In the genomic region with DNA sequence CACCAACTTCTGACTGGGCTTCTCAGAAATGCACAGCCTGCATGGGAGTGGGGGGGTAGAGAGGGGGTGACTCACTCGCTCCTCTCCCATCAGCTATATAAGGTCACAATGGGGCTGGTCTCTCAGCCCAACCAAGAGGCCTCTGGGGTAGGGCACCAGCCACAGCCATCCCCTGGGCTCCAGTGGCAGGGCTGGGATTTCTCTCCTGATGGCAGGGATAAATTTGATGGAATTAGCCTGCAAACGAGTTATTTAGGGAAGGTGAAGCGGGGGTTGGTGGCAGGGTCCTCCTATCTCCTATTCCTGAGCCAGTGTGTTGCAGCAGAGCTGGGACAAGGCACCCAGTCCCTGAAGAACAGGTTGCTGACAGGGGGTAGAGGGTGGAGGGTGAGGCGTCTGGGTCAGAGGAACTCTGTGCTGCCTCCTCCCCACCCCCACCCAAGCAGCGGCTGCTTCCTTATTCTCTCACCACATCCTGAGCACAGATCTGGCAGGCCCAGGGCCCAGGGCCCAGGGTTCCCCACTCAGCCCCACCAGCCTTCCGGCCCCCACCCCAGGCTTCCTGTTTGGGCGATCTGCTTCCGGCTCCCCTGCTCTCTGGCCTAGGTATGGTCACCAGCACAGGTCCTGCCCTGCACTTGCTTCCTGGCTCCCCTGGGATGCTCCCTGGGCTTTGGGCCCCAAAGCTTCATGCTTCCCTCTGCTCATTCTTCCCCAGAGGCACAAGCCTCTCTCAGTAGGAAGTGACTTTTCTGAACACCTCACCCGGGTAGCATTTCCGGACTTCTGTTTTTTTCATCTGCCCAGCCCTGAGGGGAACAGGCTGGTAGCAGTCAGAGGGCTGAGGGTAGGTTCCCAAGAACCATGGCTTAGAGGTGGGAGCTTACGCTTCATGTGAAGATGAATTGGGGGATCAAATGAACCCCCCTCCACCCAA, we compare ENCODE assay signal across 1 cellular context.
A peak's percentile ranks its signal among the peaks of the same experiment; 100 is the strongest.
TF ChIP-seq lines count a peak whose summit lies in the region.

No MANE protein-coding gene starts in this region.

TF ChIP-seq in K562, 482 proteins besides CTCF, POLR2A, EP300 and RAD21 (continued from another document and continues in another):
- TF ChIP-seq, protein P1, sequence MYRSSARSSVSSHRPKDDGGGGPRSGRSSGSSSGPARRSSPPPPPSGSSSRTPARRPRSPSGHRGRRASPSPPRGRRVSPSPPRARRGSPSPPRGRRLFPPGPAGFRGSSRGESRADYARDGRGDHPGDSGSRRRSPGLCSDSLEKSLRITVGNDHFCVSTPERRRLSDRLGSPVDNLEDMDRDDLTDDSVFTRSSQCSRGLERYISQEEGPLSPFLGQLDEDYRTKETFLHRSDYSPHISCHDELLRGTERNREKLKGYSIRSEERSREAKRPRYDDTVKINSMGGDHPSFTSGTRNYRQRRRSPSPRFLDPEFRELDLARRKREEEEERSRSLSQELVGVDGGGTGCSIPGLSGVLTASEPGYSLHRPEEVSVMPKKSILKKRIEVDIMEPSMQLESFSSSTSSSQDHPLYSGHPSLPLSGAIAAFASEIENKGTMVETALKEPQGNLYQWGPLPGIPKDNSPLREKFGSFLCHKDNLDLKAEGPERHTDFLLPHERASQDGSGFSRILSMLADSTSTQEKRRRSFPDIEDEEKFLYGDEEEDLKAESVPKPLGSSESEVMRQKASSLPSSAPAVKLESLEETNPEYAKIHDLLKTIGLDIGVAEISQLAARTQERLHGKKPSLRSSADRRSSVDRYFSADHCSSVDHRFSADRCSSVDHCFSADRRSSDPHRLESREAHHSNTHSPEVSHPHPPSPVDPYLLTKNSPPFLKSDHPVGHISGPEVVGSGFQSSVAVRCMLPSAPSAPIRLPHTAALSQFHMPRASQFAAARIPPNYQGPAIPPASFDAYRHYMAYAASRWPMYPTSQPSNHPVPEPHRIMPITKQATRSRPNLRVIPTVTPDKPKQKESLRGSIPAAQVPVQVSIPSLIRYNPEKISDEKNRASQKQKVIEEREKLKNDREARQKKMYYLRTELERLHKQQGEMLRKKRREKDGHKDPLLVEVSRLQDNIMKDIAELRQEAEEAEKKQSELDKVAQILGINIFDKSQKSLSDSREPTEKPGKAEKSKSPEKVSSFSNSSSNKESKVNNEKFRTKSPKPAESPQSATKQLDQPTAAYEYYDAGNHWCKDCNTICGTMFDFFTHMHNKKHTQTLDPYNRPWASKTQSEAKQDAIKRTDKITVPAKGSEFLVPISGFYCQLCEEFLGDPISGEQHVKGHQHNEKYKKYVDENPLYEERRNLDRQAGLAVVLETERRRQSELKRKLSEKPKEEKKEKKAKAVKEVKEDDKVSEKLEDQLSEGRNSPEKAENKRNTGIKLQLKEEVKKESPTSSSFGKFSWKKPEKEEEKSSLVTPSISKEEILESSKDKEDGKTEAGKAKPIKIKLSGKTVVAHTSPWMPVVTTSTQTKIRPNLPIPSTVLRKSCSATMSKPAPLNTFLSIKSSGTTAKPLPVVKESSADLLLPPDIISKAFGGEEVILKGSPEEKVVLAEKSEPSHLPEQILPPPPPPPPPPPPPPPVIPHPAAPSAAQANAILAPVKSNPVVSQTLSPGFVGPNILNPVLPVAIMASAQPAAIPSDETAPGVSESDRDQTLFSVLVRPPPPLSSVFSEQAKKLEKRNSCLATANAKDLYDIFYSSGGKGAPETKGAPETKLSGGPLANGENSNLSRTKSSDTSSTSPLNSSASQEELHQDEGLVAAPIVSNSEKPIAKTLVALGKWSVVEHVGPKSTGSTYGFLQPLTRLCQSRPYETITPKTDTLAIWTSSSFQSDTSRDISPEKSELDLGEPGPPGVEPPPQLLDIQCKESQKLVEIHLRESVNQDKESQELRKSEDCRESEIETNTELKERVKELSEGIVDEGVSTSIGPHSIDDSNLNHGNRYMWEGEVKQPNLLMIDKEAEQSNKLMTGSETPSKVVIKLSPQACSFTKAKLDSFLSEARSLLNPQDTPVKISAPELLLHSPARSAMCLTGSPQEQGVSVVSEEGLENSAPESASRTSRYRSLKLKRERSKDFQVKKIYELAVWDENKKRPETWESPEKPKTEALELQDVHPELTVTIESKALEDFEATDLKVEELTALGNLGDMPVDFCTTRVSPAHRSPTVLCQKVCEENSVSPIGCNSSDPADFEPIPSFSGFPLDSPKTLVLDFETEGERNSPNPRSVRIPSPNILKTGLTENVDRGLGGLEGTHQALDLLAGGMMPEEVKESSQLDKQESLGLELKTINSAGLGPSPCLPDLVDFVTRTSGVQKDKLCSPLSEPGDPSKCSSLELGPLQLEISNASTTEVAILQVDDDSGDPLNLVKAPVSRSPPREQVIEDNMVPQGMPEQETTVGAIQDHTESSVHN (IDR thresholded peaks at IDR 0.05; ENCODE audit: borderline replicate concordance in 1 of 2, low read depth in 1 of 2): 0 out of 4 replicates have a peak, but pooled peaks of 1 of the 2 experiments have one; percentile 18
- TF ChIP-seq NCOA4 (IDR thresholded peaks at IDR 0.05; ENCODE audit: partially characterized antibody): no peak
- TF ChIP-seq, protein P2, sequence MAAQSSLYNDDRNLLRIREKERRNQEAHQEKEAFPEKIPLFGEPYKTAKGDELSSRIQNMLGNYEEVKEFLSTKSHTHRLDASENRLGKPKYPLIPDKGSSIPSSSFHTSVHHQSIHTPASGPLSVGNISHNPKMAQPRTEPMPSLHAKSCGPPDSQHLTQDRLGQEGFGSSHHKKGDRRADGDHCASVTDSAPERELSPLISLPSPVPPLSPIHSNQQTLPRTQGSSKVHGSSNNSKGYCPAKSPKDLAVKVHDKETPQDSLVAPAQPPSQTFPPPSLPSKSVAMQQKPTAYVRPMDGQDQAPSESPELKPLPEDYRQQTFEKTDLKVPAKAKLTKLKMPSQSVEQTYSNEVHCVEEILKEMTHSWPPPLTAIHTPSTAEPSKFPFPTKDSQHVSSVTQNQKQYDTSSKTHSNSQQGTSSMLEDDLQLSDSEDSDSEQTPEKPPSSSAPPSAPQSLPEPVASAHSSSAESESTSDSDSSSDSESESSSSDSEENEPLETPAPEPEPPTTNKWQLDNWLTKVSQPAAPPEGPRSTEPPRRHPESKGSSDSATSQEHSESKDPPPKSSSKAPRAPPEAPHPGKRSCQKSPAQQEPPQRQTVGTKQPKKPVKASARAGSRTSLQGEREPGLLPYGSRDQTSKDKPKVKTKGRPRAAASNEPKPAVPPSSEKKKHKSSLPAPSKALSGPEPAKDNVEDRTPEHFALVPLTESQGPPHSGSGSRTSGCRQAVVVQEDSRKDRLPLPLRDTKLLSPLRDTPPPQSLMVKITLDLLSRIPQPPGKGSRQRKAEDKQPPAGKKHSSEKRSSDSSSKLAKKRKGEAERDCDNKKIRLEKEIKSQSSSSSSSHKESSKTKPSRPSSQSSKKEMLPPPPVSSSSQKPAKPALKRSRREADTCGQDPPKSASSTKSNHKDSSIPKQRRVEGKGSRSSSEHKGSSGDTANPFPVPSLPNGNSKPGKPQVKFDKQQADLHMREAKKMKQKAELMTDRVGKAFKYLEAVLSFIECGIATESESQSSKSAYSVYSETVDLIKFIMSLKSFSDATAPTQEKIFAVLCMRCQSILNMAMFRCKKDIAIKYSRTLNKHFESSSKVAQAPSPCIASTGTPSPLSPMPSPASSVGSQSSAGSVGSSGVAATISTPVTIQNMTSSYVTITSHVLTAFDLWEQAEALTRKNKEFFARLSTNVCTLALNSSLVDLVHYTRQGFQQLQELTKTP (IDR thresholded peaks at IDR 0.05; ENCODE audit: low read depth in 1 of 2, partially characterized antibody in 2 of 2): peak; percentile 37 to 88
- no peak; the same call in 1 of the 2 replicates for TF ChIP-seq OTX1 (CRISPR knock-in tag; IDR thresholded peaks at IDR 0.05)
- TF ChIP-seq, protein P3, sequence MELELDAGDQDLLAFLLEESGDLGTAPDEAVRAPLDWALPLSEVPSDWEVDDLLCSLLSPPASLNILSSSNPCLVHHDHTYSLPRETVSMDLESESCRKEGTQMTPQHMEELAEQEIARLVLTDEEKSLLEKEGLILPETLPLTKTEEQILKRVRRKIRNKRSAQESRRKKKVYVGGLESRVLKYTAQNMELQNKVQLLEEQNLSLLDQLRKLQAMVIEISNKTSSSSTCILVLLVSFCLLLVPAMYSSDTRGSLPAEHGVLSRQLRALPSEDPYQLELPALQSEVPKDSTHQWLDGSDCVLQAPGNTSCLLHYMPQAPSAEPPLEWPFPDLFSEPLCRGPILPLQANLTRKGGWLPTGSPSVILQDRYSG (tag; conservative IDR thresholded peaks at IDR 0.05; ENCODE audit: low read depth): no peak
- peak; percentile 95 for TF ChIP-seq JUN (IDR thresholded peaks at IDR 0.05; ENCODE audit: borderline replicate concordance, low read depth, low read length)
- TF ChIP-seq JUN (CRISPR knock-in tag; IDR thresholded peaks at IDR 0.05; ENCODE audit: borderline replicate concordance): 0 out of 2 replicates have a peak, but pooled peaks have one; percentile 37
- TF ChIP-seq CEBPG (CRISPR knock-in tag; IDR thresholded peaks at IDR 0.05): no peak
- TF ChIP-seq CEBPG (tag; conservative IDR thresholded peaks at IDR 0.05 in 1 of 2, IDR thresholded peaks at IDR 0.05 in 1 of 2): no peak
- TF ChIP-seq ELF2 (CRISPR knock-in tag; IDR thresholded peaks at IDR 0.05): peak; percentile 81
- TF ChIP-seq ZNF507 (tag; conservative IDR thresholded peaks at IDR 0.05): no peak
- peak; percentile 89 for TF ChIP-seq GTF2E2 (tag; IDR thresholded peaks at IDR 0.05)
- TF ChIP-seq GABPB2 (CRISPR knock-in tag; conservative IDR thresholded peaks at IDR 0.05): no peak
- TF ChIP-seq, protein P4, sequence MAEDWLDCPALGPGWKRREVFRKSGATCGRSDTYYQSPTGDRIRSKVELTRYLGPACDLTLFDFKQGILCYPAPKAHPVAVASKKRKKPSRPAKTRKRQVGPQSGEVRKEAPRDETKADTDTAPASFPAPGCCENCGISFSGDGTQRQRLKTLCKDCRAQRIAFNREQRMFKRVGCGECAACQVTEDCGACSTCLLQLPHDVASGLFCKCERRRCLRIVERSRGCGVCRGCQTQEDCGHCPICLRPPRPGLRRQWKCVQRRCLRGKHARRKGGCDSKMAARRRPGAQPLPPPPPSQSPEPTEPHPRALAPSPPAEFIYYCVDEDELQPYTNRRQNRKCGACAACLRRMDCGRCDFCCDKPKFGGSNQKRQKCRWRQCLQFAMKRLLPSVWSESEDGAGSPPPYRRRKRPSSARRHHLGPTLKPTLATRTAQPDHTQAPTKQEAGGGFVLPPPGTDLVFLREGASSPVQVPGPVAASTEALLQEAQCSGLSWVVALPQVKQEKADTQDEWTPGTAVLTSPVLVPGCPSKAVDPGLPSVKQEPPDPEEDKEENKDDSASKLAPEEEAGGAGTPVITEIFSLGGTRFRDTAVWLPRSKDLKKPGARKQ (CRISPR knock-in tag; IDR thresholded peaks at IDR 0.05): no peak
- peak; percentile 55 for TF ChIP-seq HCFC1 (IDR thresholded peaks at IDR 0.05; ENCODE audit: low read depth, low read length)
- TF ChIP-seq, protein P5, sequence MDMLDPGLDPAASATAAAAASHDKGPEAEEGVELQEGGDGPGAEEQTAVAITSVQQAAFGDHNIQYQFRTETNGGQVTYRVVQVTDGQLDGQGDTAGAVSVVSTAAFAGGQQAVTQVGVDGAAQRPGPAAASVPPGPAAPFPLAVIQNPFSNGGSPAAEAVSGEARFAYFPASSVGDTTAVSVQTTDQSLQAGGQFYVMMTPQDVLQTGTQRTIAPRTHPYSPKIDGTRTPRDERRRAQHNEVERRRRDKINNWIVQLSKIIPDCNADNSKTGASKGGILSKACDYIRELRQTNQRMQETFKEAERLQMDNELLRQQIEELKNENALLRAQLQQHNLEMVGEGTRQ (CRISPR knock-in tag; IDR thresholded peaks at IDR 0.05): no peak
- no peak for TF ChIP-seq ZNF174 (CRISPR knock-in tag; IDR thresholded peaks at IDR 0.05)
- TF ChIP-seq, protein P6, sequence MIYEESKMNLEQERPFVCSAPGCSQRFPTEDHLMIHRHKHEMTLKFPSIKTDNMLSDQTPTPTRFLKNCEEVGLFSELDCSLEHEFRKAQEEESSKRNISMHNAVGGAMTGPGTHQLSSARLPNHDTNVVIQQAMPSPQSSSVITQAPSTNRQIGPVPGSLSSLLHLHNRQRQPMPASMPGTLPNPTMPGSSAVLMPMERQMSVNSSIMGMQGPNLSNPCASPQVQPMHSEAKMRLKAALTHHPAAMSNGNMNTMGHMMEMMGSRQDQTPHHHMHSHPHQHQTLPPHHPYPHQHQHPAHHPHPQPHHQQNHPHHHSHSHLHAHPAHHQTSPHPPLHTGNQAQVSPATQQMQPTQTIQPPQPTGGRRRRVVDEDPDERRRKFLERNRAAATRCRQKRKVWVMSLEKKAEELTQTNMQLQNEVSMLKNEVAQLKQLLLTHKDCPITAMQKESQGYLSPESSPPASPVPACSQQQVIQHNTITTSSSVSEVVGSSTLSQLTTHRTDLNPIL (CRISPR knock-in tag; IDR thresholded peaks at IDR 0.05): 0 out of 2 replicates have a peak, but pooled peaks have one; percentile 32
- no peak for TF ChIP-seq ETS2 (tag; IDR thresholded peaks at IDR 0.05; ENCODE audit: borderline replicate concordance, poor library complexity, severe bottlenecking)
- peak; percentile 35; the same call in 1 of the 2 replicates for TF ChIP-seq FOXM1 (IDR thresholded peaks at IDR 0.05; ENCODE audit: low read depth)
- TF ChIP-seq FOXM1 (CRISPR knock-in tag; IDR thresholded peaks at IDR 0.05; ENCODE audit: low read depth): no peak
- no peak for TF ChIP-seq SNIP1 (IDR thresholded peaks at IDR 0.05; ENCODE audit: low read depth)
- TF ChIP-seq, protein P7, sequence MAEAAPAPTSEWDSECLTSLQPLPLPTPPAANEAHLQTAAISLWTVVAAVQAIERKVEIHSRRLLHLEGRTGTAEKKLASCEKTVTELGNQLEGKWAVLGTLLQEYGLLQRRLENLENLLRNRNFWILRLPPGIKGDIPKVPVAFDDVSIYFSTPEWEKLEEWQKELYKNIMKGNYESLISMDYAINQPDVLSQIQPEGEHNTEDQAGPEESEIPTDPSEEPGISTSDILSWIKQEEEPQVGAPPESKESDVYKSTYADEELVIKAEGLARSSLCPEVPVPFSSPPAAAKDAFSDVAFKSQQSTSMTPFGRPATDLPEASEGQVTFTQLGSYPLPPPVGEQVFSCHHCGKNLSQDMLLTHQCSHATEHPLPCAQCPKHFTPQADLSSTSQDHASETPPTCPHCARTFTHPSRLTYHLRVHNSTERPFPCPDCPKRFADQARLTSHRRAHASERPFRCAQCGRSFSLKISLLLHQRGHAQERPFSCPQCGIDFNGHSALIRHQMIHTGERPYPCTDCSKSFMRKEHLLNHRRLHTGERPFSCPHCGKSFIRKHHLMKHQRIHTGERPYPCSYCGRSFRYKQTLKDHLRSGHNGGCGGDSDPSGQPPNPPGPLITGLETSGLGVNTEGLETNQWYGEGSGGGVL (CRISPR knock-in tag; IDR thresholded peaks at IDR 0.05): no peak
- no peak for TF ChIP-seq ZNF77 (CRISPR knock-in tag; IDR thresholded peaks at IDR 0.05)
- TF ChIP-seq, protein P8, sequence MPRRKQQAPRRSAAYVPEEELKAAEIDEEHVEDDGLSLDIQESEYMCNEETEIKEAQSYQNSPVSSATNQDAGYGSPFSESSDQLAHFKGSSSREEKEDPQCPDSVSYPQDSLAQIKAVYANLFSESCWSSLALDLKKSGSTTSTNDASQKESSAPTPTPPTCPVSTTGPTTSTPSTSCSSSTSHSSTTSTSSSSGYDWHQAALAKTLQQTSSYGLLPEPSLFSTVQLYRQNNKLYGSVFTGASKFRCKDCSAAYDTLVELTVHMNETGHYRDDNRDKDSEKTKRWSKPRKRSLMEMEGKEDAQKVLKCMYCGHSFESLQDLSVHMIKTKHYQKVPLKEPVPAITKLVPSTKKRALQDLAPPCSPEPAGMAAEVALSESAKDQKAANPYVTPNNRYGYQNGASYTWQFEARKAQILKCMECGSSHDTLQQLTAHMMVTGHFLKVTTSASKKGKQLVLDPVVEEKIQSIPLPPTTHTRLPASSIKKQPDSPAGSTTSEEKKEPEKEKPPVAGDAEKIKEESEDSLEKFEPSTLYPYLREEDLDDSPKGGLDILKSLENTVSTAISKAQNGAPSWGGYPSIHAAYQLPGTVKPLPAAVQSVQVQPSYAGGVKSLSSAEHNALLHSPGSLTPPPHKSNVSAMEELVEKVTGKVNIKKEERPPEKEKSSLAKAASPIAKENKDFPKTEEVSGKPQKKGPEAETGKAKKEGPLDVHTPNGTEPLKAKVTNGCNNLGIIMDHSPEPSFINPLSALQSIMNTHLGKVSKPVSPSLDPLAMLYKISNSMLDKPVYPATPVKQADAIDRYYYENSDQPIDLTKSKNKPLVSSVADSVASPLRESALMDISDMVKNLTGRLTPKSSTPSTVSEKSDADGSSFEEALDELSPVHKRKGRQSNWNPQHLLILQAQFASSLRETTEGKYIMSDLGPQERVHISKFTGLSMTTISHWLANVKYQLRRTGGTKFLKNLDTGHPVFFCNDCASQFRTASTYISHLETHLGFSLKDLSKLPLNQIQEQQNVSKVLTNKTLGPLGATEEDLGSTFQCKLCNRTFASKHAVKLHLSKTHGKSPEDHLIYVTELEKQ (CRISPR knock-in tag; IDR thresholded peaks at IDR 0.05): no peak
